ENCODE assay signal across 9 cellular contexts in genomic region chr2:10709290-10709939, GRCh38. TPM values are rescaled to one million over a fixed set of nuclear protein-coding genes. Genes with fewer than 3 reads are reported as not detected.
DNase-seq lines count a peak whose midpoint lies in the region; ATAC-seq, FAIRE-seq and TF ChIP-seq lines count a peak whose summit lies in the region.
"Had no signal": no experiment of that assay in that cellular context is flagged by ENCODE, and none has a peak within 500 bp of the region (broad histone marks: within the 10 kb centered on the region; RNA-seq: fewer than 3 reads in every experiment).

No MANE protein-coding gene starts in this region.

- DNase-seq in GM06990 (ENCODE audit: extremely low read depth, insufficient read length): no peak
- DNase-seq in NCI-H1694 treated with DMSO at 0.1 percent for 48 hours (lab: John Stamatoyannopoulos, UW): peak; percentile 80
- no peak for DNase-seq in astrocyte (ENCODE audit: low read depth)
- DNase-seq in activated CD8-positive, alpha-beta memory T cell treated with anti-CD3 and anti-CD28 coated beads, Interleukin-2, amount 50 U/mL, for 48 hours: no peak
- no peak for DNase-seq in epidermal melanocyte (ENCODE audit: insufficient read length, low spot score)
- no peak for DNase-seq in activated CD8-positive, alpha-beta memory T cell treated with anti-CD3 and anti-CD28 coated beads for 24 hours
- DNase-seq in CD4-positive, alpha-beta T cell: no peak

- no peak overlapping the region for H3K9ac ChIP-seq in astrocyte (ENCODE audit: low read length)

- no peak for FAIRE-seq in astrocyte (lab: Jason Lieb, UNC)

- no peak overlapping the region for H3K27ac Mint-ChIP-seq in astrocyte (ENCODE audit: unreplicated experiment)
- H3K27ac Mint-ChIP-seq in nephron: no peak overlapping the region
- no peak overlapping the region for H3K27ac Mint-ChIP-seq in CD4-positive, alpha-beta T cell
- H3K27ac Mint-ChIP-seq: activated naive CD8-positive, alpha-beta T cell had no signal

- H3K27me3 ChIP-seq in GM06990 (replicated peaks; ENCODE audit: control insufficient read depth, insufficient read depth, low read length): no peaks in the 10 kb centered on the region; the same call in 1 of the 2 replicates
- H3K27me3 ChIP-seq in astrocyte (ENCODE audit: insufficient read depth, low read length): peaks cover 6% of the 10 kb centered on the region
- peaks cover 6% of the 10 kb centered on the region for H3K27me3 ChIP-seq in CD4-positive, alpha-beta T cell (ENCODE audit: control insufficient read depth, insufficient read depth, low read length)

- intact Hi-C loops in CD4-positive, alpha-beta T cell (cut with DNase I, micrococcal nuclease): no loop called here

- no peaks in the 10 kb centered on the region for H4K20me1 ChIP-seq in astrocyte (ENCODE audit: insufficient read depth, low read length)

- no peaks in the 10 kb centered on the region for H3K4me1 Mint-ChIP-seq in astrocyte (ENCODE audit: low read depth, unreplicated experiment)
- H3K4me1 Mint-ChIP-seq in nephron: no peaks in the 10 kb centered on the region
- peaks cover 7% of the 10 kb centered on the region for H3K4me1 Mint-ChIP-seq in CD4-positive, alpha-beta T cell (ENCODE audit: low read depth)

- no peak for ATAC-seq in CD4-positive, alpha-beta T cell (ENCODE audit: poor library complexity)

- no peak overlapping the region for H3K27ac ChIP-seq in astrocyte (ENCODE audit: low read depth, low read length)
- no peak overlapping the region for H3K27ac ChIP-seq in CD4-positive, alpha-beta T cell (ENCODE audit: low read depth, low read length)

- TF ChIP-seq CTCF in GM06990 (IDR thresholded peaks at IDR 0.05; ENCODE audit: insufficient read depth, low read length, poor library complexity, severe bottlenecking) (peak; percentile 27), astrocyte (IDR thresholded peaks at IDR 0.05; ENCODE audit: insufficient read depth, low read depth, low read length) (peak; percentile 15), nephron (IDR thresholded peaks at IDR 0.05; ENCODE audit: unreplicated experiment in 3 of 3) (peak in 2 of 3 experiments; percentile 16 to 25)
- no peak for TF ChIP-seq CTCF in CD4-positive, alpha-beta T cell (IDR thresholded peaks at IDR 0.05)

- peaks cover 55% of the 10 kb centered on the region for H3K27me3 Mint-ChIP-seq in astrocyte (ENCODE audit: low read depth, unreplicated experiment)
- peaks cover 67% of the 10 kb centered on the region for H3K27me3 Mint-ChIP-seq in nephron (ENCODE audit: low read depth)
- peaks cover 35% of the 10 kb centered on the region for H3K27me3 Mint-ChIP-seq in CD4-positive, alpha-beta T cell

- POLR2A ChIA-PET in CD4-positive, alpha-beta T cell (lab: Charles Lee): no interaction called here

- no peaks in the 10 kb centered on the region for H3K9me3 ChIP-seq in astrocyte (ENCODE audit: insufficient read depth, low read depth, low read length)
- no peaks in the 10 kb centered on the region for H3K9me3 ChIP-seq in CD4-positive, alpha-beta T cell (ENCODE audit: control insufficient read depth, low read length)

- H3K4me1 ChIP-seq in astrocyte (ENCODE audit: insufficient read depth, low read length): no peaks in the 10 kb centered on the region

- H3K4me2 ChIP-seq in astrocyte (ENCODE audit: low read length): no peak overlapping the region

- H3K36me3 Mint-ChIP-seq in astrocyte (ENCODE audit: low read depth, unreplicated experiment): no peaks in the 10 kb centered on the region
- H3K36me3 Mint-ChIP-seq in nephron (ENCODE audit: low read depth): no peaks in the 10 kb centered on the region
- no peaks in the 10 kb centered on the region for H3K36me3 Mint-ChIP-seq in CD4-positive, alpha-beta T cell (ENCODE audit: low read depth)
- H3K36me3 Mint-ChIP-seq: activated naive CD8-positive, alpha-beta T cell had no signal

- no peak overlapping the region for H2AFZ ChIP-seq in astrocyte (ENCODE audit: low read depth, low read length)

- no peaks in the 10 kb centered on the region for H3K79me2 ChIP-seq in astrocyte (ENCODE audit: insufficient read depth, low read length)

- H3K36me3 ChIP-seq in GM06990 (ENCODE audit: control insufficient read depth, insufficient read depth, low read length) (no peaks in the 10 kb centered on the region), astrocyte (ENCODE audit: insufficient read depth, low read length) (no peaks in the 10 kb centered on the region)

- no peak overlapping the region for H3K4me3 ChIP-seq in GM06990 (replicated peaks; ENCODE audit: low read depth, low read length)
- no peak overlapping the region for H3K4me3 ChIP-seq in astrocyte (ENCODE audit: insufficient read depth, low read depth, low read length)

- H3K4me3 Mint-ChIP-seq in astrocyte (ENCODE audit: unreplicated experiment) (no peak overlapping the region), nephron (no peak overlapping the region)
- H3K4me3 Mint-ChIP-seq in CD4-positive, alpha-beta T cell: no peak overlapping the region
- H3K4me3 Mint-ChIP-seq: activated naive CD8-positive, alpha-beta T cell had no signal

- CTCF ChIA-PET in CD4-positive, alpha-beta T cell (lab: Charles Lee): no interaction called here

- peaks cover 3% of the 10 kb centered on the region for H3K9me3 Mint-ChIP-seq in astrocyte (ENCODE audit: unreplicated experiment)
- no peaks in the 10 kb centered on the region for H3K9me3 Mint-ChIP-seq in nephron
- H3K9me3 Mint-ChIP-seq in CD4-positive, alpha-beta T cell: no peaks in the 10 kb centered on the region

RNA-seq across cellular contexts. Expression of gene ATP6V1C2, which starts 12.0 kb away (rescaled TPM):
- total RNA-seq in astrocyte: 0.14 TPM in 1 of 2 replicates, not detected in the other
- not detected for total RNA-seq in CD4-positive, alpha-beta T cell

RNA-seq across cellular contexts. Expression of gene NOL10, which starts 19.6 kb away (rescaled TPM):
- 23.8 and 27.6 TPM in 2 replicates for total RNA-seq in astrocyte
- total RNA-seq in CD4-positive, alpha-beta T cell: 10 to 100 TPM; 19.0 to 19.6 TPM
